ENCODE assay signal across 10 cellular contexts in genomic region chr1:26021647-26022403, GRCh38. TPM values are rescaled to one million over a fixed set of nuclear protein-coding genes. Genes with fewer than 3 reads are reported as not detected.
DNase-seq lines count a peak whose midpoint lies in the region; ATAC-seq and TF ChIP-seq lines count a peak whose summit lies in the region.
"Had no signal": no experiment of that assay in that cellular context is flagged by ENCODE, and none has a peak within 500 bp of the region (broad histone marks: within the 10 kb centered on the region; RNA-seq: fewer than 3 reads in every experiment).

EXTL1 (plus strand) TSS chr1:26021775; CDS start chr1:26022647, 872 bp downstream.

- no peak within 1 kb of the TSS for H3K27ac Mint-ChIP-seq in activated CD4-positive, alpha-beta memory T cell treated with anti-CD3 and anti-CD28 coated beads, Interleukin-2, amount 10 ng/mL, durations not matched to agents 7 days and 5 days
- H3K27ac Mint-ChIP-seq: activated CD4-positive, alpha-beta T cell treated with anti-CD3 and anti-CD28 coated beads, Interleukin-2, amount 10 ng/mL, durations not matched to agents 24 days and 14 days; stimulated activated naive CD8-positive, alpha-beta T cell treated with anti-CD3 and anti-CD28 coated beads, Interleukin-15, Interleukin-2, amounts not matched to agents 100 ng/mL and 50 ng/mL, for 24 hours had no signal

- H3K27me3 ChIP-seq in ovary: no peaks in the 10 kb centered on the region

- H3K27ac ChIP-seq in ovary: peak within 1 kb of the TSS in 1 of 2 donors; percentile 59

- H3K36me3 Mint-ChIP-seq in activated CD4-positive, alpha-beta memory T cell treated with anti-CD3 and anti-CD28 coated beads, Interleukin-2, amount 10 ng/mL, durations not matched to agents 7 days and 5 days (ENCODE audit: low read depth): no peaks in the 10 kb centered on the region

- CTCF ChIA-PET in activated CD4-positive, alpha-beta memory T cell treated with anti-CD3 and anti-CD28 coated beads, Interleukin-2, amount 10 ng/mL, durations not matched to agents 7 days and 5 days (lab: Charles Lee): interaction anchor here (0.5 kb wide), 1 partner anchor 79 kb away, joined by 5 read pairs; no protein-coding TSS in a partner anchor

- H3K9me3 ChIP-seq in ovary: no peaks in the 10 kb centered on the region

- POLR2A ChIA-PET in activated CD4-positive, alpha-beta memory T cell treated with anti-CD3 and anti-CD28 coated beads, Interleukin-2, amount 10 ng/mL, durations not matched to agents 7 days and 5 days (lab: Charles Lee): no interaction called here

- no peak within 1 kb of the TSS for H3K4me3 Mint-ChIP-seq in activated CD4-positive, alpha-beta memory T cell treated with anti-CD3 and anti-CD28 coated beads, Interleukin-2, amount 10 ng/mL, durations not matched to agents 7 days and 5 days
- H3K4me3 Mint-ChIP-seq: activated CD4-positive, alpha-beta T cell treated with anti-CD3 and anti-CD28 coated beads, Interleukin-2, amount 10 ng/mL, durations not matched to agents 24 days and 14 days; stimulated activated naive CD8-positive, alpha-beta T cell treated with anti-CD3 and anti-CD28 coated beads, Interleukin-15, Interleukin-2, amounts not matched to agents 100 ng/mL and 50 ng/mL, for 24 hours had no signal

- DNase-seq in DMS114 treated with DMSO at 0.1 percent for 48 hours (lab: John Stamatoyannopoulos, UW; ENCODE audit: unreplicated experiment): peak; percentile 19
- peak; percentile 83 for DNase-seq in SK-N-DZ (ENCODE audit: low spot score)
- DNase-seq in Right ventricle myocardium inferior (ENCODE audit: missing footprints): peak; percentile 84
- DNase-seq in ovary: peak; percentile 39 to 73 (median 64)
- no peak for DNase-seq in activated CD4-positive, alpha-beta memory T cell treated with anti-CD3 and anti-CD28 coated beads, Interleukin-2, amount 10 ng/mL, durations not matched to agents 7 days and 5 days
- no peak for DNase-seq in NCI-H146 (lab: John Stamatoyannopoulos, UW)
- no peak for DNase-seq in stimulated activated naive CD8-positive, alpha-beta T cell treated with anti-CD3 and anti-CD28 coated beads, Interleukin-15, Interleukin-2, amounts not matched to agents 100 U/mL and 50 U/mL, for 24 hours
- DNase-seq: activated CD4-positive, alpha-beta T cell treated with anti-CD3 and anti-CD28 coated beads, Interleukin-2, amount 10 ng/mL, durations not matched to agents 24 days and 14 days had no signal

- no peak for TF ChIP-seq EP300 in ovary (IDR thresholded peaks at IDR 0.05)

- peaks cover 10% of the 10 kb centered on the region for H3K27me3 Mint-ChIP-seq in activated CD4-positive, alpha-beta memory T cell treated with anti-CD3 and anti-CD28 coated beads, Interleukin-2, amount 10 ng/mL, durations not matched to agents 7 days and 5 days
- H3K27me3 Mint-ChIP-seq: stimulated activated naive CD8-positive, alpha-beta T cell treated with anti-CD3 and anti-CD28 coated beads, Interleukin-15, Interleukin-2, amounts not matched to agents 100 ng/mL and 50 ng/mL, for 24 hours had no signal

- no peak for TF ChIP-seq CTCF in ovary (IDR thresholded peaks at IDR 0.05)

- ATAC-seq in Right ventricle myocardium inferior (peak; percentile 88), GM19467 (IDR thresholded peaks at IDR 0.05; ENCODE audit: unreplicated experiment) (no peak)
- no peak for ATAC-seq in stimulated activated naive CD8-positive, alpha-beta T cell treated with anti-CD3 and anti-CD28 coated beads, Interleukin-15, Interleukin-2, amounts not matched to agents 100 U/mL and 50 U/mL, for 24 hours

- no peak for TF ChIP-seq POLR2A in ovary (IDR thresholded peaks at IDR 0.05)

- H3K4me3 ChIP-seq in ovary: peak within 1 kb of the TSS; percentile 16

- no peaks in the 10 kb centered on the region for H3K9me3 Mint-ChIP-seq in activated CD4-positive, alpha-beta memory T cell treated with anti-CD3 and anti-CD28 coated beads, Interleukin-2, amount 10 ng/mL, durations not matched to agents 7 days and 5 days
- H3K9me3 Mint-ChIP-seq: activated CD4-positive, alpha-beta T cell treated with anti-CD3 and anti-CD28 coated beads, Interleukin-2, amount 10 ng/mL, durations not matched to agents 24 days and 14 days; stimulated activated naive CD8-positive, alpha-beta T cell treated with anti-CD3 and anti-CD28 coated beads, Interleukin-15, Interleukin-2, amounts not matched to agents 100 ng/mL and 50 ng/mL, for 24 hours had no signal

- 12 to 17% (median 15%) methylated on average over 15 of the region's 15 CpGs for WGBS in ovary, 3 donors

- no peaks in the 10 kb centered on the region for H3K36me3 ChIP-seq in ovary

- H3K4me1 ChIP-seq in ovary (ENCODE audit: insufficient read depth): peaks cover 26% of the 10 kb centered on the region

- H3K4me1 Mint-ChIP-seq in activated CD4-positive, alpha-beta memory T cell treated with anti-CD3 and anti-CD28 coated beads, Interleukin-2, amount 10 ng/mL, durations not matched to agents 7 days and 5 days: peaks cover 7% of the 10 kb centered on the region

- intact Hi-C loops in Right ventricle myocardium inferior (cut with DNase I): no loop called here
- intact Hi-C loops in ovary (cut with DNase I): no loop called here

RNA-seq across cellular contexts. Expression of gene EXTL1, which starts in this region (rescaled TPM):
- polyA plus RNA-seq in SK-N-DZ (2014; cell fraction: cytosol; rRNA removed): 0.33 TPM in 1 of 2 replicates, not detected in the other
- 0.05 and 0.34 TPM in 2 replicates for polyA plus RNA-seq in SK-N-DZ (2014; cell fraction: nucleus; rRNA removed)
- total RNA-seq in Right ventricle myocardium inferior (11.2 TPM), ovary (1 to 10 TPM; 1.7 to 4.5 (median 3.7) TPM)
- polyA plus RNA-seq in ovary: 1 to 10 TPM in 1 of 2 donors, under 1 TPM in 1; 0.47 to 1.5 TPM
- total RNA-seq in activated CD4-positive, alpha-beta memory T cell treated with anti-CD3 and anti-CD28 coated beads, Interleukin-2, amount 10 ng/mL, durations not matched to agents 7 days and 5 days: not detected
- total RNA-seq: activated CD4-positive, alpha-beta T cell treated with anti-CD3 and anti-CD28 coated beads, Interleukin-2, amount 10 ng/mL, durations not matched to agents 24 days and 14 days had no signal

Comparison
In these comparisons a context has a peak if more than half of its experiments do, and no peak if none do; other contexts are left out.
1. DNase-seq: peak in DMS114 treated with DMSO at 0.1 percent for 48 hours (single experiment), SK-N-DZ (single experiment), Right ventricle myocardium inferior (single experiment) and ovary (5 of 5); none in activated CD4-positive, alpha-beta memory T cell treated with anti-CD3 and anti-CD28 coated beads, Interleukin-2, amount 10 ng/mL, durations not matched to agents 7 days and 5 days (single experiment), NCI-H146 (single experiment) and stimulated activated naive CD8-positive, alpha-beta T cell treated with anti-CD3 and anti-CD28 coated beads, Interleukin-15, Interleukin-2, amounts not matched to agents 100 U/mL and 50 U/mL, for 24 hours (single experiment).